ENCODE assay signal across 1 cellular context in genomic region chr17:63716426-63716825, GRCh38.
TF ChIP-seq lines count a peak whose summit lies in the region.

No MANE protein-coding gene starts in this region.

TF ChIP-seq in GM23338, 12 proteins besides CTCF, POLR2A, EP300 and RAD21:
- TF ChIP-seq, protein P1, sequence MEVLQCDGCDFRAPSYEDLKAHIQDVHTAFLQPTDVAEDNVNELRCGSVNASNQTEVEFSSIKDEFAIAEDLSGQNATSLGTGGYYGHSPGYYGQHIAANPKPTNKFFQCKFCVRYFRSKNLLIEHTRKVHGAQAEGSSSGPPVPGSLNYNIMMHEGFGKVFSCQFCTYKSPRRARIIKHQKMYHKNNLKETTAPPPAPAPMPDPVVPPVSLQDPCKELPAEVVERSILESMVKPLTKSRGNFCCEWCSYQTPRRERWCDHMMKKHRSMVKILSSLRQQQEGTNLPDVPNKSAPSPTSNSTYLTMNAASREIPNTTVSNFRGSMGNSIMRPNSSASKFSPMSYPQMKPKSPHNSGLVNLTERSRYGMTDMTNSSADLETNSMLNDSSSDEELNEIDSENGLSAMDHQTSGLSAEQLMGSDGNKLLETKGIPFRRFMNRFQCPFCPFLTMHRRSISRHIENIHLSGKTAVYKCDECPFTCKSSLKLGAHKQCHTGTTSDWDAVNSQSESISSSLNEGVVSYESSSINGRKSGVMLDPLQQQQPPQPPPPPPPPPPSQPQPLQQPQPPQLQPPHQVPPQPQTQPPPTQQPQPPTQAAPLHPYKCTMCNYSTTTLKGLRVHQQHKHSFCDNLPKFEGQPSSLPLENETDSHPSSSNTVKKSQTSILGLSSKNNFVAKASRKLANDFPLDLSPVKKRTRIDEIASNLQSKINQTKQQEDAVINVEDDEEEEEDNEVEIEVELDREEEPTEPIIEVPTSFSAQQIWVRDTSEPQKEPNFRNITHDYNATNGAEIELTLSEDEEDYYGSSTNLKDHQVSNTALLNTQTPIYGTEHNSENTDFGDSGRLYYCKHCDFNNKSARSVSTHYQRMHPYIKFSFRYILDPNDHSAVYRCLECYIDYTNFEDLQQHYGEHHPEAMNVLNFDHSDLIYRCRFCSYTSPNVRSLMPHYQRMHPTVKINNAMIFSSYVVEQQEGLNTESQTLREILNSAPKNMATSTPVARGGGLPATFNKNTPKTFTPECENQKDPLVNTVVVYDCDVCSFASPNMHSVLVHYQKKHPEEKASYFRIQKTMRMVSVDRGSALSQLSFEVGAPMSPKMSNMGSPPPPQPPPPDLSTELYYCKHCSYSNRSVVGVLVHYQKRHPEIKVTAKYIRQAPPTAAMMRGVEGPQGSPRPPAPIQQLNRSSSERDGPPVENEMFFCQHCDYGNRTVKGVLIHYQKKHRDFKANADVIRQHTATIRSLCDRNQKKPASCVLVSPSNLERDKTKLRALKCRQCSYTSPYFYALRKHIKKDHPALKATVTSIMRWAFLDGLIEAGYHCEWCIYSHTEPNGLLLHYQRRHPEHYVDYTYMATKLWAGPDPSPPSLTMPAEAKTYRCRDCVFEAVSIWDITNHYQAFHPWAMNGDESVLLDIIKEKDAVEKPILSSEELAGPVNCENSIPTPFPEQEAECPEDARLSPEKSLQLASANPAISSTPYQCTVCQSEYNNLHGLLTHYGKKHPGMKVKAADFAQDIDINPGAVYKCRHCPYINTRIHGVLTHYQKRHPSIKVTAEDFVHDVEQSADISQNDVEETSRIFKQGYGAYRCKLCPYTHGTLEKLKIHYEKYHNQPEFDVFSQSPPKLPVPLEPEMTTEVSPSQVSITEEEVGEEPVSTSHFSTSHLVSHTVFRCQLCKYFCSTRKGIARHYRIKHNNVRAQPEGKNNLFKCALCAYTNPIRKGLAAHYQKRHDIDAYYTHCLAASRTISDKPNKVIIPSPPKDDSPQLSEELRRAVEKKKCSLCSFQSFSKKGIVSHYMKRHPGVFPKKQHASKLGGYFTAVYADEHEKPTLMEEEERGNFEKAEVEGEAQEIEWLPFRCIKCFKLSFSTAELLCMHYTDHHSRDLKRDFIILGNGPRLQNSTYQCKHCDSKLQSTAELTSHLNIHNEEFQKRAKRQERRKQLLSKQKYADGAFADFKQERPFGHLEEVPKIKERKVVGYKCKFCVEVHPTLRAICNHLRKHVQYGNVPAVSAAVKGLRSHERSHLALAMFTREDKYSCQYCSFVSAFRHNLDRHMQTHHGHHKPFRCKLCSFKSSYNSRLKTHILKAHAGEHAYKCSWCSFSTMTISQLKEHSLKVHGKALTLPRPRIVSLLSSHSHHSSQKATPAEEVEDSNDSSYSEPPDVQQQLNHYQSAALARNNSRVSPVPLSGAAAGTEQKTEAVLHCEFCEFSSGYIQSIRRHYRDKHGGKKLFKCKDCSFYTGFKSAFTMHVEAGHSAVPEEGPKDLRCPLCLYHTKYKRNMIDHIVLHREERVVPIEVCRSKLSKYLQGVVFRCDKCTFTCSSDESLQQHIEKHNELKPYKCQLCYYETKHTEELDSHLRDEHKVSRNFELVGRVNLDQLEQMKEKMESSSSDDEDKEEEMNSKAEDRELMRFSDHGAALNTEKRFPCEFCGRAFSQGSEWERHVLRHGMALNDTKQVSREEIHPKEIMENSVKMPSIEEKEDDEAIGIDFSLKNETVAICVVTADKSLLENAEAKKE (CRISPR knock-in tag; IDR thresholded peaks at IDR 0.05): no peak
- TF ChIP-seq NANOG (IDR thresholded peaks at IDR 0.05; ENCODE audit: borderline replicate concordance): no peak
- TF ChIP-seq STAT1 (IDR thresholded peaks at IDR 0.05; ENCODE audit: unreplicated experiment): no peak
- no peak for TF ChIP-seq ETS1 (IDR thresholded peaks at IDR 0.05)
- no peak for TF ChIP-seq ZNF331 (CRISPR knock-in tag; IDR thresholded peaks at IDR 0.05; ENCODE audit: low read depth)
- TF ChIP-seq EZH2phosphoT487 (IDR thresholded peaks at IDR 0.05; ENCODE audit: unreplicated experiment): no peak
- TF ChIP-seq REST (IDR thresholded peaks at IDR 0.05; ENCODE audit: unreplicated experiment): no peak
- TF ChIP-seq EZH2 (IDR thresholded peaks at IDR 0.05; ENCODE audit: low read depth, unreplicated experiment): no peak
- no peak for TF ChIP-seq POLR2AphosphoS5 (IDR thresholded peaks at IDR 0.05; ENCODE audit: low read depth)
- no peak for TF ChIP-seq ZNF114 (CRISPR knock-in tag; IDR thresholded peaks at IDR 0.05)
- no peak for TF ChIP-seq JUNB (IDR thresholded peaks at IDR 0.05; ENCODE audit: unreplicated experiment)
- no peak for TF ChIP-seq CREB1 (CRISPR knock-in tag; IDR thresholded peaks at IDR 0.05; ENCODE audit: low read depth)
